ENCODE assay signal across 8 cellular contexts in genomic region chr2:72824224-72824842, GRCh38.
DNase-seq lines count a peak whose midpoint lies in the region; ATAC-seq lines count a peak whose summit lies in the region.

No MANE protein-coding gene starts in this region.

- no peak overlapping the region for H3K27ac Mint-ChIP-seq in activated naive CD8-positive, alpha-beta T cell treated with anti-CD3 and anti-CD28 coated beads, Interleukin-2, amount 50 U/mL, for 24 hours

- peaks cover 5% of the 10 kb centered on the region for H3K36me3 Mint-ChIP-seq in activated naive CD8-positive, alpha-beta T cell treated with anti-CD3 and anti-CD28 coated beads, Interleukin-2, amount 50 U/mL, for 24 hours (ENCODE audit: low read depth)

- H3K9me3 Mint-ChIP-seq in activated naive CD8-positive, alpha-beta T cell treated with anti-CD3 and anti-CD28 coated beads, Interleukin-2, amount 50 U/mL, for 24 hours = no peaks in the 10 kb centered on the region

- H3K27me3 Mint-ChIP-seq in activated naive CD8-positive, alpha-beta T cell treated with anti-CD3 and anti-CD28 coated beads, Interleukin-2, amount 50 U/mL, for 24 hours = peaks cover 2% of the 10 kb centered on the region

- ATAC-seq in activated naive CD8-positive, alpha-beta T cell treated with anti-CD3 and anti-CD28 coated beads, Interleukin-2, amount 50 U/mL, for 24 hours = peak; percentile 34
- no peak for ATAC-seq in HG02763 (IDR thresholded peaks at IDR 0.05; ENCODE audit: unreplicated experiment)

- H3K4me1 Mint-ChIP-seq in activated naive CD8-positive, alpha-beta T cell treated with anti-CD3 and anti-CD28 coated beads, Interleukin-2, amount 50 U/mL, for 24 hours = peaks cover 30% of the 10 kb centered on the region

- DNase-seq in stimulated activated CD4-positive, alpha-beta T cell treated with anti-CD3 and anti-CD28 coated beads, Interleukin-1b, Interleukin-23, amount 100 ng/mL, for 48 hours = peak; percentile 10
- no peak for DNase-seq in stimulated activated CD4-positive, alpha-beta T cell treated with anti-CD3 and anti-CD28 coated beads, Interleukin-4, amount 100 ng/mL, for 4 hours
- DNase-seq in activated naive CD8-positive, alpha-beta T cell treated with anti-CD3 and anti-CD28 coated beads, Interleukin-2, amount 50 U/mL, for 24 hours = no peak
- peak; percentile 78 for DNase-seq in iris pigment epithelial cell (ENCODE audit: low read depth)
- DNase-seq in NCI-H187 treated with DMSO at 0.1 percent for 48 hours (lab: John Stamatoyannopoulos, UW) = no peak
- DNase-seq in iPS-NIHi11 (ENCODE audit: low spot score) = no peak
- no peak for DNase-seq in NCI-H1092 treated with DMSO at 0.1 percent for 48 hours (lab: John Stamatoyannopoulos, UW)

- H3K4me3 Mint-ChIP-seq in activated naive CD8-positive, alpha-beta T cell treated with anti-CD3 and anti-CD28 coated beads, Interleukin-2, amount 50 U/mL, for 24 hours = peak overlapping the region; percentile 90

Comparison
In these comparisons a context has a peak if more than half of its experiments do, and no peak if none do; other contexts are left out.
1. DNase-seq: peak in stimulated activated CD4-positive, alpha-beta T cell treated with anti-CD3 and anti-CD28 coated beads, Interleukin-1b, Interleukin-23, amount 100 ng/mL, for 48 hours (single experiment) and iris pigment epithelial cell (single experiment); none in stimulated activated CD4-positive, alpha-beta T cell treated with anti-CD3 and anti-CD28 coated beads, Interleukin-4, amount 100 ng/mL, for 4 hours (0 of 2), activated naive CD8-positive, alpha-beta T cell treated with anti-CD3 and anti-CD28 coated beads, Interleukin-2, amount 50 U/mL, for 24 hours (single experiment), NCI-H187 treated with DMSO at 0.1 percent for 48 hours (single experiment), iPS-NIHi11 (single experiment) and NCI-H1092 treated with DMSO at 0.1 percent for 48 hours (single experiment).